16 cellular contexts compared by ENCODE assay signal in the genomic region with DNA sequence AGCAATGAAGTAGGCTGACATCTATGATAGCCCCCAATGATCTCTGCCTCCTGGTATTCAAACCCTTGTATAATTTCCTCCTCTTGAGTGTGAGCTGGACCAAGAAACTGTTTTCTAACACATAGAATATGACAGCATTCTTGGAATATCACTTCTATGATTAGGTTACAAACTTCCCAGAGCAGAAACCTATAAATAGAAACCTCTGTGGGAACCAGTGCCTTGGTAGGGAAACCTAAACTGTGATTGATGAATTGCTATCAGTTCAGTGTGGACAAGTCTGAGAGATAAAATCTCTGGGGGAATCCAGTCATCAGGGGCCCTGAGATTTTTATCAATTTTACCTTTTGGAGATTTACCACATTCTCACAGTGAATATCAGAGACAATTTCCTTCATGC.
DNase-seq lines count a peak whose midpoint lies in the region; TF ChIP-seq lines count a peak whose summit lies in the region.
"Had no signal": no experiment of that assay in that cellular context is flagged by ENCODE, and none has a peak within 500 bp of the region (broad histone marks: within the 10 kb centered on the region; RNA-seq: fewer than 3 reads in every experiment).

No MANE protein-coding gene starts in this region.

- no peaks in the 10 kb centered on the region for H3K27me3 Mint-ChIP-seq in chondrocyte (ENCODE audit: low read depth)

- H3K4ac ChIP-seq in mesenchymal stem cell (ENCODE audit: low read depth in 1 of 2, low read length in 2 of 2): no peak overlapping the region

- peaks cover 7% of the 10 kb centered on the region for H3K9me3 Mint-ChIP-seq in chondrocyte (ENCODE audit: low read depth)

- H3K79me1 ChIP-seq in mesenchymal stem cell (replicated peaks; ENCODE audit: low read length, poor library complexity, severe bottlenecking): no peaks in the 10 kb centered on the region

- H4K8ac ChIP-seq in mesenchymal stem cell (ENCODE audit: low read length): no peak overlapping the region

- H3K4me3 Mint-ChIP-seq in chondrocyte (ENCODE audit: unreplicated experiment): no peak overlapping the region

- H3K18ac ChIP-seq in mesenchymal stem cell (ENCODE audit: low read depth in 1 of 2, low read length in 2 of 2): no peak overlapping the region

- H2BK120ac ChIP-seq in mesenchymal stem cell (ENCODE audit: low read depth, low read length): no peak overlapping the region

- no peak overlapping the region for H2AK5ac ChIP-seq in mesenchymal stem cell (ENCODE audit: low read length, severe bottlenecking)

- no peaks in the 10 kb centered on the region for H3K27me3 ChIP-seq in mesenchymal stem cell (ENCODE audit: control insufficient read depth in 1 of 2, insufficient read depth in 1 of 2, low read length in 2 of 2)

- H2BK5ac ChIP-seq in mesenchymal stem cell (ENCODE audit: low read depth, low read length, poor library complexity, severe bottlenecking): no peak overlapping the region

- H3K4me1 Mint-ChIP-seq in chondrocyte (ENCODE audit: low read depth): peaks cover 16% of the 10 kb centered on the region

- no peak overlapping the region for H2AFZ ChIP-seq in mesenchymal stem cell (ENCODE audit: low read depth, low read length)

- H4K91ac ChIP-seq in mesenchymal stem cell (ENCODE audit: low read length): no peak overlapping the region

- no peak overlapping the region for H3K14ac ChIP-seq in mesenchymal stem cell (ENCODE audit: low read length in 2 of 2)

- H3K4me2 ChIP-seq in mesenchymal stem cell (ENCODE audit: low read length, poor library complexity, severe bottlenecking): no peak overlapping the region

- H3K9ac ChIP-seq in mesenchymal stem cell (ENCODE audit: low read length): no peak overlapping the region

- no peak for TF ChIP-seq CTCF in chondrocyte (IDR thresholded peaks at IDR 0.05)

- H3K27ac Mint-ChIP-seq in chondrocyte (ENCODE audit: unreplicated experiment): peak overlapping the region; percentile 52

- no peak overlapping the region for H2BK15ac ChIP-seq in mesenchymal stem cell (ENCODE audit: low read depth, poor library complexity, severe bottlenecking)

- no peak overlapping the region for H3K23ac ChIP-seq in mesenchymal stem cell (ENCODE audit: low read length in 2 of 2)

- H3K36me3 Mint-ChIP-seq in chondrocyte (ENCODE audit: low read depth): no peaks in the 10 kb centered on the region

- H2BK12ac ChIP-seq in mesenchymal stem cell (ENCODE audit: low read length in 2 of 2): no peak overlapping the region

- no peak overlapping the region for H3K4me3 ChIP-seq in mesenchymal stem cell (ENCODE audit: insufficient read depth in 1 of 2, low read depth in 1 of 2, low read length in 2 of 2)
- H3K4me3 ChIP-seq: GM12878, K562 had no signal

- no peaks in the 10 kb centered on the region for H3K4me1 ChIP-seq in mesenchymal stem cell (ENCODE audit: control insufficient read depth, insufficient read depth, low read depth, low read length)

- H3K36me3 ChIP-seq in mesenchymal stem cell (ENCODE audit: control insufficient read depth in 1 of 2, insufficient read depth in 2 of 2, low read depth in 1 of 2, low read length in 2 of 2): no peaks in the 10 kb centered on the region

- no peak overlapping the region for H3K27ac ChIP-seq in mesenchymal stem cell (ENCODE audit: low read length, poor library complexity, severe bottlenecking)

- peaks cover 21% of the 10 kb centered on the region for H3K9me3 ChIP-seq in mesenchymal stem cell (ENCODE audit: control insufficient read depth, low read length)

- DNase-seq in A172 (ENCODE audit: low spot score): peak; percentile 58
- peak; percentile 36 for DNase-seq in HT1080 (ENCODE audit: low read depth)
- no peak for DNase-seq in chondrocyte (ENCODE audit: low spot score)
- DNase-seq in mesenchymal stem cell: peak; percentile 74
- DNase-seq in SIG-M5 (lab: John Stamatoyannopoulos, UW): no peak
- DNase-seq in NCI-H1105 (lab: John Stamatoyannopoulos, UW): no peak
- DNase-seq in mucosa of gallbladder (ENCODE audit: low spot score): no peak
- no peak for DNase-seq in stimulated activated CD4-positive, alpha-beta T cell treated with anti-CD3 and anti-CD28 coated beads, Interleukin-15, amount 100 ng/mL, for 24 hours
- DNase-seq: AML-193, DMS53, NCI-H2107, NCI-H345, NCI-H69, PC-3 had no signal

Comparison
In these comparisons a context has a peak if more than half of its experiments do, and no peak if none do; other contexts are left out.
1. DNase-seq: peak in A172 (single experiment), HT1080 (single experiment) and mesenchymal stem cell (single experiment); none in chondrocyte (single experiment), SIG-M5 (single experiment), NCI-H1105 (single experiment), mucosa of gallbladder (single experiment) and stimulated activated CD4-positive, alpha-beta T cell treated with anti-CD3 and anti-CD28 coated beads, Interleukin-15, amount 100 ng/mL, for 24 hours (single experiment).